Comparison of ENCODE assay signal across 16 cellular contexts in genomic region chr6:9938801-9939200, GRCh38.
DNase-seq lines count a peak whose midpoint lies in the region; ATAC-seq lines count a peak whose summit lies in the region.
"Had no signal": no experiment of that assay in that cellular context is flagged by ENCODE, and none has a peak within 500 bp of the region (broad histone marks: within the 10 kb centered on the region; RNA-seq: fewer than 3 reads in every experiment).

No MANE protein-coding gene starts in this region.

- H2BK12ac ChIP-seq in neuronal stem cell (ENCODE audit: low read length): no peak overlapping the region

- no peaks in the 10 kb centered on the region for H3K27me3 Mint-ChIP-seq in activated CD8-positive, alpha-beta T cell treated with anti-CD3 and anti-CD28 coated beads, Interleukin-2, amount 10 ng/mL, durations not matched to agents 7 days and 5 days (ENCODE audit: low read depth)
- H3K27me3 Mint-ChIP-seq: CD4-positive, alpha-beta memory T cell had no signal

- peak overlapping the region; percentile 25 for H3K27ac ChIP-seq in neuronal stem cell (replicated peaks; ENCODE audit: low read length)
- H3K27ac ChIP-seq: A549, C4-2B had no signal

- H3K36me3 ChIP-seq in neuronal stem cell (replicated peaks in 1 of 2; ENCODE audit: control insufficient read depth in 2 of 2, insufficient read depth in 2 of 2, low read length in 2 of 2): no peaks in the 10 kb centered on the region
- H3K36me3 ChIP-seq: BE2C had no signal

- H2AK5ac ChIP-seq in neuronal stem cell (ENCODE audit: low read depth, low read length): no peak overlapping the region

- DNase-seq in RPMI7951 (ENCODE audit: low read depth) (peak; percentile 7), foreskin melanocyte (peak; percentile 98), neuronal stem cell (ENCODE audit: low spot score) (no peak), NCI-H526 (lab: John Stamatoyannopoulos, UW) (no peak)
- no peak for DNase-seq in activated CD8-positive, alpha-beta T cell treated with anti-CD3 and anti-CD28 coated beads, Interleukin-2, amount 10 ng/mL, durations not matched to agents 7 days and 5 days
- DNase-seq: BE2C; CD4-positive, alpha-beta memory T cell; COR-L47; DND-41; GDM1 had no signal

- POLR2A ChIA-PET in activated CD8-positive, alpha-beta T cell treated with anti-CD3 and anti-CD28 coated beads, Interleukin-2, amount 10 ng/mL, durations not matched to agents 7 days and 5 days (lab: Charles Lee): no interaction called here

- H3K4me1 ChIP-seq in neuronal stem cell (ENCODE audit: control insufficient read depth in 2 of 2, insufficient read depth in 1 of 2, low read depth in 1 of 2, low read length in 2 of 2): peaks cover 0 to 10% of the 10 kb centered on the region in 2 donors
- H3K4me1 ChIP-seq: A549, BE2C had no signal

- no peak overlapping the region for H3K14ac ChIP-seq in neuronal stem cell (ENCODE audit: low read length)

- no peaks in the 10 kb centered on the region for H3K79me1 ChIP-seq in neuronal stem cell (ENCODE audit: low read depth, low read length)

- ATAC-seq in activated CD8-positive, alpha-beta T cell treated with anti-CD3 and anti-CD28 coated beads, Interleukin-2, amount 10 ng/mL, durations not matched to agents 7 days and 5 days: no peak
- ATAC-seq in HG03280 (IDR thresholded peaks at IDR 0.05; ENCODE audit: unreplicated experiment): no peak
- ATAC-seq in HG03159 (IDR thresholded peaks at IDR 0.05; ENCODE audit: unreplicated experiment): no peak
- ATAC-seq: A549, HCT116, HepG2 had no signal

- H2AFZ ChIP-seq in neuronal stem cell (ENCODE audit: low read length): no peak overlapping the region

- H3K4me3 Mint-ChIP-seq in activated CD8-positive, alpha-beta T cell treated with anti-CD3 and anti-CD28 coated beads, Interleukin-2, amount 10 ng/mL, durations not matched to agents 7 days and 5 days: no peak overlapping the region
- H3K4me3 Mint-ChIP-seq: CD4-positive, alpha-beta memory T cell had no signal

- no peak overlapping the region for H3K27ac Mint-ChIP-seq in activated CD8-positive, alpha-beta T cell treated with anti-CD3 and anti-CD28 coated beads, Interleukin-2, amount 10 ng/mL, durations not matched to agents 7 days and 5 days
- H3K27ac Mint-ChIP-seq: CD4-positive, alpha-beta memory T cell had no signal

- no peak overlapping the region for H3K4me3 ChIP-seq in neuronal stem cell (ENCODE audit: low read length in 2 of 2)
- H3K4me3 ChIP-seq: A549 had no signal

- no peaks in the 10 kb centered on the region for H3K27me3 ChIP-seq in neuronal stem cell (ENCODE audit: control insufficient read depth in 3 of 3, insufficient read depth in 3 of 3, low read depth in 1 of 3, low read length in 3 of 3)
- H3K27me3 ChIP-seq: BE2C had no signal

- H3K9me3 ChIP-seq in neuronal stem cell (replicated peaks in 1 of 2; ENCODE audit: control insufficient read depth in 2 of 2, insufficient read depth in 1 of 2, low read depth in 1 of 2, low read length in 2 of 2): no peaks in the 10 kb centered on the region
- H3K9me3 ChIP-seq: A549, BE2C had no signal

- H3K23ac ChIP-seq in neuronal stem cell (ENCODE audit: low read depth, low read length, poor library complexity): no peak overlapping the region

- no peaks in the 10 kb centered on the region for H3K9me3 Mint-ChIP-seq in activated CD8-positive, alpha-beta T cell treated with anti-CD3 and anti-CD28 coated beads, Interleukin-2, amount 10 ng/mL, durations not matched to agents 7 days and 5 days (ENCODE audit: insufficient read depth)

- CTCF ChIA-PET in activated CD8-positive, alpha-beta T cell treated with anti-CD3 and anti-CD28 coated beads, Interleukin-2, amount 10 ng/mL, durations not matched to agents 7 days and 5 days (lab: Charles Lee): no interaction called here

- no peak overlapping the region for H2BK15ac ChIP-seq in neuronal stem cell (ENCODE audit: low read length)

- H3K18ac ChIP-seq in neuronal stem cell (ENCODE audit: low read length): no peak overlapping the region

- H3K4me1 Mint-ChIP-seq in activated CD8-positive, alpha-beta T cell treated with anti-CD3 and anti-CD28 coated beads, Interleukin-2, amount 10 ng/mL, durations not matched to agents 7 days and 5 days (ENCODE audit: low read depth): no peaks in the 10 kb centered on the region
- H3K4me1 Mint-ChIP-seq: CD4-positive, alpha-beta memory T cell had no signal

- no peak overlapping the region for H2BK120ac ChIP-seq in neuronal stem cell (ENCODE audit: low read depth, low read length)

- H2BK5ac ChIP-seq in neuronal stem cell (ENCODE audit: low read length): no peak overlapping the region

- H3K4ac ChIP-seq in neuronal stem cell (ENCODE audit: low read length): no peak overlapping the region

- H3K9ac ChIP-seq in neuronal stem cell (ENCODE audit: low read depth, low read length, poor library complexity): no peak overlapping the region

- WGBS in neuronal stem cell (ENCODE audit: extremely low coverage in 2 of 2, insufficient read length in 2 of 2, insufficient replicate concordance in 1 of 2), 2 donors: no CpG with 5 or more reads among the region's 7 CpGs

- no peak overlapping the region for H4K91ac ChIP-seq in neuronal stem cell (ENCODE audit: low read depth, low read length, poor library complexity)

- no peak overlapping the region for H3K4me2 ChIP-seq in neuronal stem cell (ENCODE audit: insufficient read depth, low read length, poor library complexity, severe bottlenecking)
- H3K4me2 ChIP-seq: A549 had no signal

- no peaks in the 10 kb centered on the region for H3K36me3 Mint-ChIP-seq in activated CD8-positive, alpha-beta T cell treated with anti-CD3 and anti-CD28 coated beads, Interleukin-2, amount 10 ng/mL, durations not matched to agents 7 days and 5 days (ENCODE audit: low read depth)
- H3K36me3 Mint-ChIP-seq: CD4-positive, alpha-beta memory T cell had no signal

- H4K8ac ChIP-seq in neuronal stem cell (ENCODE audit: low read depth, low read length): no peak overlapping the region

Comparison
In these comparisons a context has a peak if more than half of its experiments do, and no peak if none do; other contexts are left out.
1. DNase-seq: peak in RPMI7951 (single experiment) and foreskin melanocyte (single experiment); none in neuronal stem cell (single experiment), activated CD8-positive, alpha-beta T cell treated with anti-CD3 and anti-CD28 coated beads, Interleukin-2, amount 10 ng/mL, durations not matched to agents 7 days and 5 days (single experiment) and NCI-H526 (0 of 2).